In the genomic region with DNA sequence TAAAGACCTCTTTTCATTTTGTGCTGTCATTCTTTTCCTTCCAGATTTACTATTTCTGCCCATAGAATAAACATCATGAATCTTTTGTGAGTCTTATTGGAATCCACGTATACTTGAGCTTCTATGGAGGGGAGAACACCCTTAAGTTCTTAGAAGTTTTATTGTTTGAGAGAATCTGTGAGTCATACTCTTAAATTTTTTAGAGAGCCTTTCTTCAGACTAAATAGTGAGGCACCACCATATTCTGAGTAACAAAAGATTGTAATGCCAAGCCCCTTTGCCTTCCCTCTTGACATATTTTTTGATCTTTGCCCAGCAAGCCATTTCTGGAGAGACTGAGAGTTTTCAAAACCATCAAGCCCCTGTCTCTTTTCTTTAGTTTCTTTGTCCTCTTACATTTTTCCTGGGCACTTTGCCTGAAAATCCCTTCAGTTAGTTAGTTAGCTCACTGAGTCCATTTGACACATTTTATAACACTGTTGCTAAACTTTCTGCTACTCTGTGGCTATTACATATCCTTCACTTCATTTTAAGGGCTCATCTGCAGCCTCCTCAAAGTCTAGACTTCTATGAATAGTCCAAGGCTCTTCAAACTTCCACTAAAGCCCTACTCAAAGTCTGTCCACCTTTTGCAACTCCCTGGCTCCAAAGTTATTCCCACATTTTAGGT, we compare ENCODE assay signal across 13 cellular contexts.
DNase-seq lines count a peak whose midpoint lies in the region; ATAC-seq and TF ChIP-seq lines count a peak whose summit lies in the region.
"Had no signal": no experiment of that assay in that cellular context is flagged by ENCODE, and none has a peak within 500 bp of the region (broad histone marks: within the 10 kb centered on the region; RNA-seq: fewer than 3 reads in every experiment).

No MANE protein-coding gene starts in this region.

- H3K4me1 ChIP-seq in CD8-positive, alpha-beta T cell (ENCODE audit: insufficient read depth, low read length), result no peaks in the 10 kb centered on the region

- no peak for TF ChIP-seq CTCF in CD8-positive, alpha-beta T cell (IDR thresholded peaks at IDR 0.05)

- no peaks in the 10 kb centered on the region for H3K9me3 Mint-ChIP-seq in CD8-positive, alpha-beta T cell
- H3K9me3 Mint-ChIP-seq in T-helper 2 cell treated with Interferon-gamma antibody and Interleukin-4, amounts not matched to agents 5 μg/mL and 100 μg/mL, for 36 hours, result no peaks in the 10 kb centered on the region

- no peak overlapping the region for H3K4me3 Mint-ChIP-seq in CD8-positive, alpha-beta T cell
- no peak overlapping the region for H3K4me3 Mint-ChIP-seq in T-helper 2 cell treated with Interferon-gamma antibody and Interleukin-4, amounts not matched to agents 5 μg/mL and 100 μg/mL, for 36 hours

- H3K36me3 ChIP-seq in CD8-positive, alpha-beta T cell (ENCODE audit: insufficient read depth, low read length), result peaks cover 12% of the 10 kb centered on the region

- no peak for ATAC-seq in CD8-positive, alpha-beta T cell
- ATAC-seq in GM19351 (IDR thresholded peaks at IDR 0.05; ENCODE audit: unreplicated experiment), result no peak
- ATAC-seq in HG02973 (IDR thresholded peaks at IDR 0.05; ENCODE audit: unreplicated experiment), result no peak

- CTCF ChIA-PET in CD8-positive, alpha-beta T cell (lab: Charles Lee), result interaction anchor here (2.2 kb wide), 1 partner anchor 337 kb away, joined by 5 read pairs; no protein-coding TSS in a partner anchor

- H3K27me3 Mint-ChIP-seq in CD8-positive, alpha-beta T cell (ENCODE audit: low read depth), result no peaks in the 10 kb centered on the region
- no peaks in the 10 kb centered on the region for H3K27me3 Mint-ChIP-seq in T-helper 2 cell treated with Interferon-gamma antibody and Interleukin-4, amounts not matched to agents 5 μg/mL and 100 μg/mL, for 36 hours (ENCODE audit: low read depth)

- no peak for DNase-seq in CD8-positive, alpha-beta T cell
- peak; percentile 44 for DNase-seq in LHCN-M2 (ENCODE audit: low read depth)
- DNase-seq in dermis blood vessel endothelial cell, result peak; percentile 13
- DNase-seq in non-pigmented ciliary epithelial cell (ENCODE audit: low read depth), result peak; percentile 34
- DNase-seq in activated gamma-delta T cell treated with Interleukin-2 at 50 U/mL for 16 hours, result no peak
- DNase-seq in T-helper 2 cell treated with Interferon-gamma antibody and Interleukin-4, amounts not matched to agents 5 μg/mL and 100 μg/mL, for 36 hours (ENCODE audit: low spot score), result no peak
- DNase-seq: activated CD4-positive, alpha-beta T cell treated with anti-CD3 and anti-CD28 coated beads, Interleukin-2, amount 50 U/mL, for 1 hour; DMS 273 treated with DMSO at 0.1 percent for 48 hours; NCI-H1092; NCI-H524; stimulated activated CD8-positive, alpha-beta memory T cell treated with anti-CD3 and anti-CD28 coated beads, Interleukin-4, amount 100 ng/mL, for 48 hours had no signal

- peaks cover 77% of the 10 kb centered on the region for H3K36me3 Mint-ChIP-seq in CD8-positive, alpha-beta T cell
- peaks cover 64% of the 10 kb centered on the region for H3K36me3 Mint-ChIP-seq in T-helper 2 cell treated with Interferon-gamma antibody and Interleukin-4, amounts not matched to agents 5 μg/mL and 100 μg/mL, for 36 hours (ENCODE audit: low read depth)

- POLR2A ChIA-PET in CD8-positive, alpha-beta T cell (lab: Charles Lee), result no interaction called here

- peak overlapping the region; percentile 30 for H3K27ac Mint-ChIP-seq in CD8-positive, alpha-beta T cell
- no peak overlapping the region for H3K27ac Mint-ChIP-seq in T-helper 2 cell treated with Interferon-gamma antibody and Interleukin-4, amounts not matched to agents 5 μg/mL and 100 μg/mL, for 36 hours

- H3K27ac ChIP-seq in CD8-positive, alpha-beta T cell (ENCODE audit: low read depth, low read length), result no peak overlapping the region

- no peak overlapping the region for H3K4me3 ChIP-seq in CD8-positive, alpha-beta T cell (ENCODE audit: low read depth, low read length)

- H3K4me1 Mint-ChIP-seq in CD8-positive, alpha-beta T cell (ENCODE audit: low read depth), result no peaks in the 10 kb centered on the region
- peaks cover 7% of the 10 kb centered on the region for H3K4me1 Mint-ChIP-seq in T-helper 2 cell treated with Interferon-gamma antibody and Interleukin-4, amounts not matched to agents 5 μg/mL and 100 μg/mL, for 36 hours (ENCODE audit: low read depth)

- intact Hi-C loops in CD8-positive, alpha-beta T cell (cut with DNase I, micrococcal nuclease), result no loop called here

- H3K9me3 ChIP-seq in CD8-positive, alpha-beta T cell (ENCODE audit: low read length), result no peaks in the 10 kb centered on the region

- H3K27me3 ChIP-seq in CD8-positive, alpha-beta T cell (ENCODE audit: insufficient read depth, low read length), result no peaks in the 10 kb centered on the region

Comparison
In these comparisons a context has a peak if more than half of its experiments do, and no peak if none do; other contexts are left out.
1. DNase-seq: peak in LHCN-M2 (single experiment), dermis blood vessel endothelial cell (single experiment) and non-pigmented ciliary epithelial cell (single experiment); none in CD8-positive, alpha-beta T cell (0 of 7), activated gamma-delta T cell treated with Interleukin-2 at 50 U/mL for 16 hours (single experiment) and T-helper 2 cell treated with Interferon-gamma antibody and Interleukin-4, amounts not matched to agents 5 μg/mL and 100 μg/mL, for 36 hours (single experiment).